Comparison of ENCODE assay signal across 8 cellular contexts in the genomic region with DNA sequence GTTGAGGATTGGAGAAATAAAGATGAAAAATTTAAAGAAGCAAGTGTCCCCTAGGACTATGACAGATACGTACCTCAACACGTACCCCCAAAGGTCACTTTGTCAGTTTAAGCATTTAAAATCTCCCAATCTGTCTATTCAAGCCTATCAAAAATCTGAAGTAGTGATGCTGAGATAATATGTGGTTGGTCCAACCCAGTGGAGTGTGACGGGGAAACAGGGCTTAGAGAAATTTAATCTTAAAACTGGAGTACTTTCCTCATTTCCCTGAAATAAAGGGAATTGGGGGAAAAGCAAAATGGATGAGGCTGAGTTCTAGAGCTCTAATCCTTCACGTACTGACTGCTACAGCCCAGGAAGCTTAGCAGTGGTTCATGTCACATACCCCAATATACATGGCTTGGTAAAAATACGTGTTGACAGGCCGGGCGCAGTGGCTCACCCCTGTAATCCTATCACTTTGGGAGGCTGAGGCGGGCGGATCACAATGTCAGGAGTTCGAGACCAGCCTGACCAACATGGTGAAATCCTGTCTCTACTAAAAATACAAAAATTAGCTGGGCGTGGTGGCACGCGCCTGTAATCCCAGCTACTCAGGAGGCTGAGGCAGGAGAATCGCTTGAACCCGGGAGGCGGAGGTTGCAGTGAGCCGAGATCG. TPM values are rescaled to one million over a fixed set of nuclear protein-coding genes. Genes with fewer than 3 reads are reported as not detected.
A peak's percentile ranks its signal among the peaks of the same experiment; 100 is the strongest.
DNase-seq lines count a peak whose midpoint lies in the region; ATAC-seq and TF ChIP-seq lines count a peak whose summit lies in the region.
"Not testable (repeated sequence)": the region's sequence is repeated elsewhere in the genome, so short reads cannot be mapped to it uniquely, and the experiment has no call there.

No MANE protein-coding gene starts in this region.

- H3K9ac ChIP-seq in IMR-90 (ENCODE audit: low read depth, low read length): not testable (repeated sequence)

- peak overlapping the region; percentile 60; the same call in 1 of the 2 replicates for H3K4ac ChIP-seq in IMR-90 (ENCODE audit: low read depth, low read length)

- H3K4me2 ChIP-seq in IMR-90 (ENCODE audit: low read depth, low read length): peak overlapping the region; percentile 60; the same call in 1 of the 2 replicates

- not testable (repeated sequence) for H2AK9ac ChIP-seq in IMR-90 (replicated peaks; ENCODE audit: low read depth, low read length, poor library complexity)

- POLR2A ChIA-PET in IMR-90 (lab: Charles Lee; ENCODE audit: unreplicated experiment): not testable (repeated sequence)

- not testable (repeated sequence) for H3K27ac ChIP-seq in IMR-90 (ENCODE audit: insufficient read depth, low read length)
- H3K27ac ChIP-seq in layer of hippocampus (ENCODE audit: low read depth, low read length): peak overlapping the region; percentile 66
- peak overlapping the region; percentile 84 for H3K27ac ChIP-seq in neutrophil
- peak overlapping the region; percentile 44 for H3K27ac ChIP-seq in substantia nigra (ENCODE audit: low read depth, low read length, poor library complexity, severe bottlenecking)

- CTCF ChIA-PET in IMR-90 (lab: Yijun Ruan, JAX): not testable (repeated sequence)

- peaks cover 7 to 14% of the 10 kb centered on the region in 2 donors for H3K36me3 Mint-ChIP-seq in CD14-positive monocyte

- not testable (repeated sequence) for H3K79me1 ChIP-seq in IMR-90 (ENCODE audit: low read depth in 1 of 2, low read length in 2 of 2)

- not testable (repeated sequence) for H3K9me3 ChIP-seq in IMR-90 (ENCODE audit: control insufficient read depth, insufficient read depth, low read length); neutrophil

- H2BK120ac ChIP-seq in IMR-90 (ENCODE audit: low read depth, low read length): not testable (repeated sequence)

- in situ Hi-C loops in IMR-90 (cut with MboI; ENCODE audit: low sequenced_read_pairs): not testable (repeated sequence)

- H3K27ac Mint-ChIP-seq in CD14-positive monocyte: peak overlapping the region; percentile 92 to 96 (median 95)

- not testable (repeated sequence) for H2BK15ac ChIP-seq in IMR-90 (ENCODE audit: low read depth, low read length)

- H3K4me1 ChIP-seq in IMR-90 (ENCODE audit: control insufficient read depth, insufficient read depth, low read length): not testable (repeated sequence)
- peaks cover 27 to 30% of the 10 kb centered on the region in 2 experiments for H3K4me1 ChIP-seq in neutrophil (ENCODE audit: control insufficient read depth in 1 of 2, insufficient read depth in 1 of 2, low read depth in 1 of 2, low read length in 1 of 2)

- not testable (repeated sequence) for H3K18ac ChIP-seq in IMR-90 (ENCODE audit: low read depth, low read length)

- not testable (repeated sequence) for ATAC-seq in IMR-90 (ENCODE audit: low read depth)

- peak overlapping the region; percentile 82 to 88 for H3K4me3 Mint-ChIP-seq in CD14-positive monocyte

- H3K14ac ChIP-seq in IMR-90 (replicated peaks; ENCODE audit: low read depth, low read length): not testable (repeated sequence)

- H4K8ac ChIP-seq in IMR-90 (ENCODE audit: low read depth in 2 of 2, low read length in 2 of 2): peak overlapping the region; percentile 55 to 90

- not testable (repeated sequence) for H3K9me3 Mint-ChIP-seq in CD14-positive monocyte

- intact Hi-C loops in CD14-positive monocyte (cut with micrococcal nuclease); IMR-90 (cut with micrococcal nuclease): not testable (repeated sequence)

- not testable (repeated sequence) for H3K9me1 ChIP-seq in IMR-90 (ENCODE audit: insufficient read depth, low read length)

- H2AFZ ChIP-seq in IMR-90 (replicated peaks; ENCODE audit: low read length, poor library complexity): not testable (repeated sequence)

- H4K20me1 ChIP-seq in IMR-90 (ENCODE audit: insufficient read depth, low read length): not testable (repeated sequence)

- H3K4me3 ChIP-seq in IMR-90 (ENCODE audit: insufficient read depth, low read depth, low read length): peak overlapping the region; percentile 47; the same call in 1 of the 2 replicates
- H3K4me3 ChIP-seq in WI38 (ENCODE audit: low read depth, low read length): peak overlapping the region; percentile 50
- H3K4me3 ChIP-seq in epithelial cell of proximal tubule (ENCODE audit: low read depth, low read length): peak overlapping the region; percentile 49
- peak overlapping the region; percentile 64 to 70 for H3K4me3 ChIP-seq in neutrophil (ENCODE audit: low read depth in 1 of 2, low read length in 1 of 2)

- not testable (repeated sequence) for H2BK5ac ChIP-seq in IMR-90 (ENCODE audit: low read depth, low read length, poor library complexity, severe bottlenecking)

- not testable (repeated sequence) for TF ChIP-seq POLR2A in IMR-90 (IDR thresholded peaks at IDR 0.05; ENCODE audit: low read depth, low read length)

- not testable (repeated sequence) for H2BK20ac ChIP-seq in IMR-90 (ENCODE audit: low read depth, low read length)

- peaks cover 17% of the 10 kb centered on the region for H3K4me1 Mint-ChIP-seq in CD14-positive monocyte

- dilution Hi-C loops in IMR-90 (cut with HindIII; ENCODE audit: low sequenced_read_pairs, unreplicated experiment): not testable (repeated sequence)

- H4K5ac ChIP-seq in IMR-90 (ENCODE audit: low read depth, low read length): 0 out of 2 replicates have a peak overlapping the region, but pooled peaks have one; percentile 31

- WGBS in IMR-90 (ENCODE audit: extremely low coverage in 2 of 2, insufficient read length in 1 of 2), 2 experiments: no CpG with 5 or more reads among the region's 18 CpGs

- TF ChIP-seq CTCF in CD14-positive monocyte (IDR thresholded peaks at IDR 0.05); IMR-90 (conservative IDR thresholded peaks at IDR 0.05; ENCODE audit: low read depth, low read length); WI38 (IDR thresholded peaks at IDR 0.05; ENCODE audit: low read depth, low read length); epithelial cell of proximal tubule (conservative IDR thresholded peaks at IDR 0.05; ENCODE audit: low read depth, low read length); neutrophil (IDR thresholded peaks at IDR 0.05): not testable (repeated sequence)

- H3K23ac ChIP-seq in IMR-90 (ENCODE audit: low read depth, low read length): not testable (repeated sequence)

- BruUV-seq in IMR-90 (replicated peaks; lab: Mats Ljungman, UMichigan): not testable (repeated sequence)

- H3K36me3 ChIP-seq in IMR-90 (ENCODE audit: control insufficient read depth, insufficient read depth, low read length); neutrophil: not testable (repeated sequence)

- not testable (repeated sequence) for TF ChIP-seq RAD21 in IMR-90 (IDR thresholded peaks at IDR 0.05; ENCODE audit: low read length)

- not testable (repeated sequence) for DNase-seq in CD14-positive monocyte (ENCODE audit: low spot score); IMR-90; epithelial cell of proximal tubule (ENCODE audit: low read depth); substantia nigra (lab: John Stamatoyannopoulos, UW)
- DNase-seq in astrocyte of the hippocampus (ENCODE audit: low read depth, low spot score): peak; percentile 10

- H3K56ac ChIP-seq in IMR-90 (ENCODE audit: extremely low read depth, insufficient read depth, low read length): not testable (repeated sequence)

- 0 out of 2 replicates have a peak overlapping the region, but pooled peaks have one; percentile 43 for H2AK5ac ChIP-seq in IMR-90 (ENCODE audit: low read depth, low read length)

- H4K91ac ChIP-seq in IMR-90 (ENCODE audit: insufficient read depth, low read depth, low read length): 0 out of 2 replicates have a peak overlapping the region, but pooled peaks have one; percentile 32

- not testable (repeated sequence) for H3K27me3 ChIP-seq in IMR-90 (ENCODE audit: control insufficient read depth, insufficient read depth, low read length); layer of hippocampus (ENCODE audit: control insufficient read depth, insufficient read depth, low read length); neutrophil

- not testable (repeated sequence) for H3K27me3 Mint-ChIP-seq in CD14-positive monocyte (ENCODE audit: low read depth in 3 of 3)

RNA-seq across cellular contexts. Expression of a gene that starts 21.7 kb away (rescaled TPM):
- 10 to 100 TPM; 20.4 to 26.6 TPM for polyA plus RNA-seq in CD14-positive monocyte
- 5.9 and 30.0 TPM in 2 replicates for total RNA-seq in IMR-90 (2012; rRNA removed)
- polyA plus RNA-seq in IMR-90 (2012; rRNA removed): 11.9 and 18.4 TPM in 2 replicates
- polyA plus RNA-seq in IMR-90 (2012; cell fraction: cytosol; rRNA removed): 0.91 and 1.6 TPM in 2 replicates
- polyA plus RNA-seq in IMR-90 (2012; cell fraction: nucleus; rRNA removed; ENCODE audit: low replicate concordance): 0.23 and 1.6 TPM in 2 replicates
- 42.2 and 55.3 TPM in 2 replicates for total RNA-seq in epithelial cell of proximal tubule

RNA-seq across cellular contexts. Expression of a gene that starts 43.3 kb away (rescaled TPM):
- polyA plus RNA-seq in CD14-positive monocyte (not detected), IMR-90 (2012; rRNA removed) (not detected in 2 replicates)
- total RNA-seq in IMR-90 (2012; rRNA removed) (not detected in 2 replicates), epithelial cell of proximal tubule (not detected in 2 replicates)
- 0.02 TPM in 1 of 2 replicates, not detected in the other for polyA plus RNA-seq in IMR-90 (2012; cell fraction: cytosol; rRNA removed)
- polyA plus RNA-seq in IMR-90 (2012; cell fraction: nucleus; rRNA removed; ENCODE audit: low replicate concordance): 0.04 and 0.10 TPM in 2 replicates

RNA-seq across cellular contexts. Expression of a gene that starts 54.6 kb away (rescaled TPM):
- polyA plus RNA-seq in CD14-positive monocyte: 10 to 100 TPM; 83.7 to 83.9 TPM
- 61.9 and 62.0 TPM in 2 replicates for total RNA-seq in IMR-90 (2012; rRNA removed)
- polyA plus RNA-seq in IMR-90 (2012; rRNA removed): 92.1 and 94.2 TPM in 2 replicates
- 83.6 and 113 TPM in 2 replicates for polyA plus RNA-seq in IMR-90 (2012; cell fraction: cytosol; rRNA removed)
- 78.3 and 108 TPM in 2 replicates for polyA plus RNA-seq in IMR-90 (2012; cell fraction: nucleus; rRNA removed; ENCODE audit: low replicate concordance)
- 135 and 136 TPM in 2 replicates for total RNA-seq in epithelial cell of proximal tubule

RNA-seq across cellular contexts. Expression of a gene that starts 58.4 kb away (rescaled TPM):
- 10 to 100 TPM in 1 of 2 donors, 1 to 10 TPM in 1; 9.2 to 14.5 TPM for polyA plus RNA-seq in CD14-positive monocyte
- total RNA-seq in IMR-90 (2012; rRNA removed): 30.3 and 33.5 TPM in 2 replicates
- 39.6 and 44.2 TPM in 2 replicates for polyA plus RNA-seq in IMR-90 (2012; rRNA removed)
- polyA plus RNA-seq in IMR-90 (2012; cell fraction: cytosol; rRNA removed): 19.7 and 26.8 TPM in 2 replicates
- 2.4 and 30.1 TPM in 2 replicates for polyA plus RNA-seq in IMR-90 (2012; cell fraction: nucleus; rRNA removed; ENCODE audit: low replicate concordance)
- 0.29 and 20.8 TPM in 2 replicates for total RNA-seq in epithelial cell of proximal tubule
